8 cellular contexts compared by ENCODE assay signal in genomic region chr6:11575408-11576033, GRCh38. TPM values are rescaled to one million over a fixed set of nuclear protein-coding genes. Genes with fewer than 3 reads are reported as not detected.
A peak's percentile ranks its signal among the peaks of the same experiment; 100 is the strongest.
DNase-seq lines count a peak whose midpoint lies in the region; ATAC-seq and TF ChIP-seq lines count a peak whose summit lies in the region.

No MANE protein-coding gene starts in this region.

- H3K9me3 ChIP-seq in SK-N-MC (ENCODE audit: low read depth, low read length) (no peaks in the 10 kb centered on the region), right cardiac atrium (ENCODE audit: control insufficient read depth, low read length) (no peaks in the 10 kb centered on the region), sigmoid colon (no peaks in the 10 kb centered on the region)

- H3K36me3 ChIP-seq in SK-N-MC (ENCODE audit: insufficient read depth, low read length) (no peaks in the 10 kb centered on the region), sigmoid colon (no peaks in the 10 kb centered on the region)

- no peak overlapping the region for H3K9ac ChIP-seq in SK-N-MC (ENCODE audit: insufficient read length)

- H3K4me3 ChIP-seq in SK-N-MC: no peak overlapping the region
- no peak overlapping the region for H3K4me3 ChIP-seq in right cardiac atrium (ENCODE audit: low read length)
- H3K4me3 ChIP-seq in sigmoid colon: no peak overlapping the region

- no peak for TF ChIP-seq POLR2A in sigmoid colon (IDR thresholded peaks at IDR 0.05)

- 51% methylated on average over 10 of the region's 10 CpGs for WGBS in right cardiac atrium
- 42 to 49% methylated on average over 10 of the region's 10 CpGs for WGBS in sigmoid colon, 2 donors

- no peaks in the 10 kb centered on the region for H3K27me3 ChIP-seq in right cardiac atrium (ENCODE audit: control insufficient read depth, insufficient read depth)
- H3K27me3 ChIP-seq in sigmoid colon: no peaks in the 10 kb centered on the region

- DNase-seq in NCI-H1417 (lab: John Stamatoyannopoulos, UW) (peak; percentile 37 to 79 (median 54)), NCI-H1417 treated with DMSO at 0.1 percent for 48 hours (lab: John Stamatoyannopoulos, UW) (no peak), HCEC 1CT (peak; percentile 84), M059J (ENCODE audit: low read depth) (peak; percentile 83), SK-N-MC (ENCODE audit: low read depth, low spot score) (peak; percentile 65), amniotic stem cell (lab: John Stamatoyannopoulos, UW) (peak; percentile 54), right cardiac atrium (peak in 1 of 3 donors; percentile 31), sigmoid colon (peak; percentile 77)

- no peak for TF ChIP-seq EP300 in sigmoid colon (IDR thresholded peaks at IDR 0.05)

- H3K27ac ChIP-seq in SK-N-MC (no peak overlapping the region), right cardiac atrium (ENCODE audit: low read length) (no peak overlapping the region), sigmoid colon (no peak overlapping the region)

- intact Hi-C loops in right cardiac atrium (cut with DNase I): no loop called here
- intact Hi-C loops in sigmoid colon (cut with DNase I): loop anchor here (10.0 kb wide), 2 partner anchors 81 to 431 kb away; no protein-coding TSS in a partner anchor

- ATAC-seq in right cardiac atrium: peak; percentile 94 to 96

- peak; percentile 62 to 85 (median 76) for TF ChIP-seq CTCF in sigmoid colon (IDR thresholded peaks at IDR 0.05)

- H3K4me1 ChIP-seq in right cardiac atrium (ENCODE audit: control insufficient read depth, insufficient read depth, low read length): no peaks in the 10 kb centered on the region
- no peaks in the 10 kb centered on the region for H3K4me1 ChIP-seq in sigmoid colon

RNA-seq across cellular contexts. Expression of gene TMEM170B, which starts 38.0 kb away (rescaled TPM):
- 1.2 and 4.0 TPM in 2 replicates for total RNA-seq in M059J (2014; rRNA removed; shearing (Covaris generic))
- total RNA-seq in right cardiac atrium: 1 to 10 TPM; 4.9 to 5.7 (median 5.4) TPM
- 1.8 TPM for polyA plus RNA-seq in right cardiac atrium
- 10 to 100 TPM in 3 of 4 donors, 1 to 10 TPM in 1; 8.7 to 11.0 (median 10.4) TPM for total RNA-seq in sigmoid colon
- 1 to 10 TPM in 2 of 3 donors, under 1 TPM in 1; 0.92 to 1.2 (median 1.0) TPM for polyA plus RNA-seq in sigmoid colon
